Comparison of ENCODE assay signal across 8 cellular contexts in the genomic region with DNA sequence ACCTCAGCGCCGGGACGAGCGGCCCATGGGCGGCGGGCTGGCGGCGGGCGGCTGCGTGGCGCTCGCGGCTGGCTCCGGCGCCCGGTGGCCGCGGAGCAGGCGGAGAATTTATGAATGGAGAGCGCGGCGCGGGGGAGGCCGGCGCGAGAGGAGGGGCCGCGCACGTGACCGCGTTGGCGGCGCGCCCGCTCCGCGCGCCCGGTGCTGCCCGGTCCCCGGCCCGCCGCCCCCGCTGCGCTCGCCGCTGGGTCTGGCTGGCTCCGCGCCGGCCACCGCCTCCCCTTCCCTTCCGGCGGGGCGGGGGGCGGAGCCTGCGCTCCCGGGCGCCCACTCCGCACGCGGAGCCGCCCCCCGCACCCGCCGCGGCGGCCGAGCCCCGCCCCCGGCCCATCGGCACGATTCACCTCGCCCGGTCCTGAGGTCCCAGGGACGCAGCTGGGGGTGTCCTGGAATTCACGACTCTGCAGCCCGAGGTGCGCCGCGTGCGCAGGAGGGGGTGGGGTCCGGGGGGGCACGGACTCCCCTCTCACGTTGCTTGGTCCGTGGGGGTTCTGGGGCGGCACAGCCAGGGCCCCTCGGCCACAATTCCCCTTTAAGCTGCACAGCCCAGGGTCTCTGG. TPM values are rescaled to one million over a fixed set of nuclear protein-coding genes. Genes with fewer than 3 reads are reported as not detected.
DNase-seq lines count a peak whose midpoint lies in the region; ATAC-seq and TF ChIP-seq lines count a peak whose summit lies in the region.

CBARP (minus strand) TSS at position 252 of the 619 bp plus-strand sequence. CDS start 1,905 bp downstream, outside the sequence.

- H3K27ac ChIP-seq in OCI-LY3 (ENCODE audit: low read length) (no peak within 1 kb of the TSS), lung (ENCODE audit: low read depth in 1 of 2, low read length in 1 of 2) (peak within 1 kb of the TSS in 1 of 2 donors; percentile 18), urinary bladder (ENCODE audit: low read depth) (no peak within 1 kb of the TSS)

- H4K20me1 ChIP-seq in OCI-LY3 (ENCODE audit: insufficient read depth, low read length) = no peaks in the 10 kb centered on the region

- H3K9me3 ChIP-seq in OCI-LY3 (ENCODE audit: insufficient read depth, low read length) (no peaks in the 10 kb centered on the region), lung (ENCODE audit: control insufficient read depth in 2 of 2, insufficient read depth in 1 of 2, low read length in 1 of 2) (no peaks in the 10 kb centered on the region)

- H3K9ac ChIP-seq in OCI-LY3 (ENCODE audit: low read length) = peak within 1 kb of the TSS; percentile 60

- H2AFZ ChIP-seq in OCI-LY3 (ENCODE audit: low read depth, low read length) = peak within 1 kb of the TSS; percentile 61; the same call in 1 of the 2 replicates

- 1% methylated on average over 44 to 87 of the region's 87 CpGs for WGBS in lung, 2 donors
- under 1% methylated on average over 84 of the region's 87 CpGs for whole genome bisulfite sequencing in urinary bladder

- H3K4me2 ChIP-seq in OCI-LY3 (ENCODE audit: low read length) = peak within 1 kb of the TSS; percentile 87

- peaks cover 10% of the 10 kb centered on the region for H3K79me2 ChIP-seq in OCI-LY3 (ENCODE audit: low read length)

- no peaks in the 10 kb centered on the region for H3K27me3 ChIP-seq in OCI-LY3 (ENCODE audit: low read depth, low read length)
- no peaks in the 10 kb centered on the region for H3K27me3 ChIP-seq in lung (ENCODE audit: control insufficient read depth, insufficient read depth)

- peak; percentile 28 for DNase-seq in NCI-H2171 (lab: John Stamatoyannopoulos, UW)
- no peak for DNase-seq in NCI-H2171 treated with DMSO at 0.1 percent for 48 hours (lab: John Stamatoyannopoulos, UW)
- DNase-seq in cerebellum (ENCODE audit: low spot score) = peak; percentile 81
- DNase-seq in lung (ENCODE audit: low spot score) = no peak
- DNase-seq in ureter (ENCODE audit: low spot score) = no peak

- no peak for ATAC-seq in lung (ENCODE audit: insufficient read depth, low FRiP score)
- ATAC-seq in GM21423 (IDR thresholded peaks at IDR 0.05; ENCODE audit: unreplicated experiment) = no peak

- peaks cover 22% of the 10 kb centered on the region for H3K4me1 ChIP-seq in OCI-LY3 (ENCODE audit: low read length)
- peaks cover 0 to 28% of the 10 kb centered on the region in 2 donors for H3K4me1 ChIP-seq in lung (ENCODE audit: control insufficient read depth in 2 of 2, insufficient read depth in 2 of 2, low read length in 2 of 2)
- no peaks in the 10 kb centered on the region for H3K4me1 ChIP-seq in urinary bladder (ENCODE audit: insufficient read depth)

- H3K4me3 ChIP-seq in OCI-LY3 (ENCODE audit: low read length) (peak within 1 kb of the TSS; percentile 88), lung (peak within 1 kb of the TSS; percentile 29), urinary bladder (ENCODE audit: low read depth, low read length) (peak within 1 kb of the TSS; percentile 46)

- H3K36me3 ChIP-seq in OCI-LY3 (replicated peaks; ENCODE audit: low read depth, low read length) (no peaks in the 10 kb centered on the region), lung (ENCODE audit: control insufficient read depth in 2 of 2, insufficient read depth in 2 of 2, low read length in 2 of 2) (no peaks in the 10 kb centered on the region), urinary bladder (ENCODE audit: insufficient read depth) (no peaks in the 10 kb centered on the region)

- TF ChIP-seq CTCF in OCI-LY3 (IDR thresholded peaks at IDR 0.05; ENCODE audit: low read depth, low read length) (no peak), lung (IDR thresholded peaks at IDR 0.05; ENCODE audit: control extremely low read depth, extremely low read depth) (no peak)

RNA-seq across cellular contexts. Expression of gene CBARP, which starts in this region (rescaled TPM):
- total RNA-seq in cerebellum (5.6 TPM), lung (under 1 TPM; 0.23 to 0.83 TPM), urinary bladder (0.53 TPM), ureter (0.73 TPM)
- polyA plus RNA-seq in lung (under 1 TPM; 0.41 to 0.77 TPM), urinary bladder (0.43 TPM)

Comparison
In these comparisons a context has a peak if more than half of its experiments do, and no peak if none do; other contexts are left out.
1. DNase-seq: peak in NCI-H2171 (single experiment) and cerebellum (single experiment); none in NCI-H2171 treated with DMSO at 0.1 percent for 48 hours (single experiment), lung (single experiment) and ureter (single experiment).
2. H3K4me3 ChIP-seq: peak in every context shown above with its lines; median percentile 88 in OCI-LY3; 46 in urinary bladder; 29 in lung.